20 cellular contexts compared by ENCODE assay signal in genomic region chr21:38443110-38443509, GRCh38. TPM values are rescaled to one million over a fixed set of nuclear protein-coding genes. Genes with fewer than 3 reads are reported as not detected.
DNase-seq lines count a peak whose midpoint lies in the region; ATAC-seq, FAIRE-seq and TF ChIP-seq lines count a peak whose summit lies in the region.
"Had no signal": no experiment of that assay in that cellular context is flagged by ENCODE, and none has a peak within 500 bp of the region (broad histone marks: within the 10 kb centered on the region; RNA-seq: fewer than 3 reads in every experiment).

No MANE protein-coding gene starts in this region.

- TF ChIP-seq CTCF in left ventricle myocardium inferior (IDR thresholded peaks at IDR 0.05; ENCODE audit: borderline replicate concordance) = no peak
- TF ChIP-seq CTCF in VCaP (conservative IDR thresholded peaks at IDR 0.05) = no peak
- TF ChIP-seq CTCF in thoracic aorta (IDR thresholded peaks at IDR 0.05) = no peak

- no peak overlapping the region for H3K4me3 ChIP-seq in left ventricle myocardium inferior
- no peak overlapping the region for H3K4me3 ChIP-seq in thoracic aorta
- no peak overlapping the region for H3K4me3 ChIP-seq in small intestine (ENCODE audit: low read depth in 1 of 2, low read length in 2 of 2)

- peak overlapping the region; percentile 38 for H3K27ac ChIP-seq in left ventricle myocardium inferior (replicated peaks)
- H3K27ac ChIP-seq in VCaP = peak overlapping the region; percentile 26; the same call in 1 of the 2 replicates
- peak overlapping the region; percentile 20 to 51 for H3K27ac ChIP-seq in thoracic aorta
- H3K27ac ChIP-seq in small intestine (ENCODE audit: low read depth in 1 of 2, low read length in 1 of 2) = no peak overlapping the region

- ATAC-seq in Right ventricle myocardium inferior = no peak
- no peak for ATAC-seq in thoracic aorta (ENCODE audit: insufficient number of reproducible peaks, low FRiP score, low read depth)
- ATAC-seq: PC-3 had no signal

- H3K9me3 ChIP-seq in left ventricle myocardium inferior (replicated peaks) (no peaks in the 10 kb centered on the region), thoracic aorta (no peaks in the 10 kb centered on the region), small intestine (ENCODE audit: control insufficient read depth, low read depth) (no peaks in the 10 kb centered on the region)

- no peak for FAIRE-seq in small intestine (lab: Jason Lieb, UNC)
- FAIRE-seq: H54 had no signal

- DNase-seq in left ventricle myocardium inferior (no peak), Right ventricle myocardium inferior (ENCODE audit: missing footprints) (no peak), foreskin melanocyte (peak; percentile 83), thoracic aorta (ENCODE audit: low spot score) (no peak), small intestine (no peak), NCI-H187 treated with DMSO at 0.1 percent for 48 hours (lab: John Stamatoyannopoulos, UW) (no peak)
- no peak for DNase-seq in activated naive CD4-positive, alpha-beta T cell treated with anti-CD3 and anti-CD28 coated beads, Interleukin-2, amount 50 U/mL, for 16 hours
- DNase-seq: C1 segment of cervical spinal cord; CD8-positive, alpha-beta memory T cell; DMS79; KBM-7; NCI-H1105; NCI-H2227 treated with DMSO at 0.1 percent for 48 hours; NCI-H510A treated with DMSO at 0.1 percent for 48 hours; NCI-H82; PC-3; RPMI8226 had no signal

- H3K4me1 ChIP-seq in left ventricle myocardium inferior = peaks cover 58% of the 10 kb centered on the region
- peaks cover 30 to 93% of the 10 kb centered on the region in 2 donors for H3K4me1 ChIP-seq in thoracic aorta (ENCODE audit: control insufficient read depth in 1 of 2, low read depth in 2 of 2)
- no peaks in the 10 kb centered on the region for H3K4me1 ChIP-seq in small intestine (ENCODE audit: control insufficient read depth in 2 of 2, insufficient read depth in 1 of 2, low read depth in 1 of 2, low read length in 1 of 2)

- intact Hi-C loops in left ventricle myocardium inferior (cut with micrococcal nuclease) (no loop called here), Right ventricle myocardium inferior (cut with DNase I) (no loop called here)

- H3K27me3 ChIP-seq in left ventricle myocardium inferior (ENCODE audit: low read depth) = no peaks in the 10 kb centered on the region
- H3K27me3 ChIP-seq in thoracic aorta (replicated peaks; ENCODE audit: insufficient read depth) = no peaks in the 10 kb centered on the region
- H3K27me3 ChIP-seq in small intestine (ENCODE audit: control insufficient read depth in 2 of 2, insufficient read depth in 2 of 2, low read length in 2 of 2) = no peaks in the 10 kb centered on the region

- H3K36me3 ChIP-seq in left ventricle myocardium inferior = no peaks in the 10 kb centered on the region
- peaks cover 2% of the 10 kb centered on the region for H3K36me3 ChIP-seq in thoracic aorta
- H3K36me3 ChIP-seq in small intestine (ENCODE audit: control insufficient read depth in 2 of 2, insufficient read depth in 2 of 2, low read length in 2 of 2) = no peaks in the 10 kb centered on the region

- 67 to 78% (median 70%) methylated on average over 8 of the region's 8 CpGs for WGBS in small intestine, 3 donors

RNA-seq across cellular contexts. Expression of gene ERG, which starts 55.2 kb away (rescaled TPM):
- total RNA-seq in left ventricle myocardium inferior (17.3 TPM), Right ventricle myocardium inferior (18.1 TPM), thoracic aorta (100 to 1,000 TPM in 1 of 2 donors, 10 to 100 TPM in 1; 40.2 to 177 TPM)
- 10 to 100 TPM in 1 of 3 donors, 1 to 10 TPM in 1, under 1 TPM in 1; 0.22 to 10.8 (median 2.4) TPM for polyA plus RNA-seq in small intestine
- total RNA-seq: A673; CD8-positive, alpha-beta memory T cell; PC-3 had no signal
- polyA plus RNA-seq: CD8-positive, alpha-beta memory T cell had no signal

Comparison
In these comparisons a context has a peak if more than half of its experiments do, and no peak if none do; other contexts are left out.
1. H3K27ac ChIP-seq: peak in left ventricle myocardium inferior (single experiment), VCaP (single experiment) and thoracic aorta (2 of 2); none in small intestine (0 of 2).